In the genomic region with DNA sequence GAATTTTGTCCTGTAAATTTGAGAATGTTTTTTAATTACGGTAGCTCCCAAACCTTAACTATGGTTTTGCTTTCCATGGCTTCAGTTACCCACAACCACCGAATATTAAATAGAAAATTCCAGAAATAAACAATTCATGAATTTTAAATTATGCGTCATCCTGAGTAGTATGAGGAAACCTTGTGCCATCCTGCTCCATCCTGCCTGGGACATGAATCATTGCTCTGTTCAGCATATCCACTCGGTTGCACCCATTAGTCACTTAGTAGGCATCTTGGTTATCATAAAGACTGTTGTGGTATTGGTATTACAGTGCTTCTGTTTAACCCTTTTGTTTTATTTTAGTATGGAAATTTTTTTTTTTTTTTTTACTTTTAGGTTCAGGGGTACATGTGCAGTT, we compare ENCODE assay signal across 12 cellular contexts. TPM values are rescaled to one million over a fixed set of nuclear protein-coding genes. Genes with fewer than 3 reads are reported as not detected.
DNase-seq lines count a peak whose midpoint lies in the region; ATAC-seq and TF ChIP-seq lines count a peak whose summit lies in the region.
"Had no signal": no experiment of that assay in that cellular context is flagged by ENCODE, and none has a peak within 500 bp of the region (broad histone marks: within the 10 kb centered on the region; RNA-seq: fewer than 3 reads in every experiment).

No MANE protein-coding gene starts in this region.

- peak overlapping the region in 1 of 3 donors; percentile 34 for H3K27ac Mint-ChIP-seq in CD4-positive, CD25-positive, alpha-beta regulatory T cell
- H3K27ac Mint-ChIP-seq in chondrocyte (ENCODE audit: unreplicated experiment) (peak overlapping the region; percentile 54), neural progenitor cell (no peak overlapping the region)
- no peak overlapping the region for H3K27ac Mint-ChIP-seq in activated T-helper 2 cell treated with anti-CD3 and anti-CD28 coated beads, Interferon-gamma antibody, Interleukin-2, Interleukin-4, amounts not matched to agents 10 μg/mL and 5 μg/mL and 100 μg/mL, durations not matched to agents 14 hours and 24 hours and 36 hours

- DNase-seq in CD4-positive, CD25-positive, alpha-beta regulatory T cell: no peak
- DNase-seq in LHCN-M2 (ENCODE audit: low read depth) (peak; percentile 95), chondrocyte (ENCODE audit: low spot score) (no peak), putamen (ENCODE audit: low spot score) (no peak), neural progenitor cell (ENCODE audit: low spot score) (no peak), NCI-H82 treated with DMSO at 0.1 percent for 48 hours (lab: John Stamatoyannopoulos, UW; ENCODE audit: unreplicated experiment) (no peak)
- DNase-seq in activated T-helper 2 cell treated with anti-CD3 and anti-CD28 coated beads, Interferon-gamma antibody, Interleukin-2, Interleukin-4, amounts not matched to agents 10 μg/mL and 5 μg/mL and 100 μg/mL, durations not matched to agents 14 hours and 24 hours and 36 hours (ENCODE audit: low spot score): no peak
- DNase-seq: activated CD4-positive, CD25-positive, alpha-beta regulatory T cell; NCI-H524; spleen had no signal

- H3K4me1 Mint-ChIP-seq in CD4-positive, CD25-positive, alpha-beta regulatory T cell: peaks cover 45 to 81% (median 65%) of the 10 kb centered on the region in 4 donors
- H3K4me1 Mint-ChIP-seq in chondrocyte (ENCODE audit: low read depth) (peaks cover 18% of the 10 kb centered on the region), neural progenitor cell (no peaks in the 10 kb centered on the region)
- peaks cover 39% of the 10 kb centered on the region for H3K4me1 Mint-ChIP-seq in activated T-helper 2 cell treated with anti-CD3 and anti-CD28 coated beads, Interferon-gamma antibody, Interleukin-2, Interleukin-4, amounts not matched to agents 10 μg/mL and 5 μg/mL and 100 μg/mL, durations not matched to agents 14 hours and 24 hours and 36 hours (ENCODE audit: low read depth)

- no peaks in the 10 kb centered on the region for H3F3A ChIP-seq in neural progenitor cell (ENCODE audit: low read depth)

- H3K9me3 Mint-ChIP-seq in CD4-positive, CD25-positive, alpha-beta regulatory T cell: no peaks in the 10 kb centered on the region
- H3K9me3 Mint-ChIP-seq in chondrocyte (ENCODE audit: low read depth) (no peaks in the 10 kb centered on the region), neural progenitor cell (peaks cover 7% of the 10 kb centered on the region)
- H3K9me3 Mint-ChIP-seq in activated T-helper 2 cell treated with anti-CD3 and anti-CD28 coated beads, Interferon-gamma antibody, Interleukin-2, Interleukin-4, amounts not matched to agents 10 μg/mL and 5 μg/mL and 100 μg/mL, durations not matched to agents 14 hours and 24 hours and 36 hours: no peaks in the 10 kb centered on the region

- intact Hi-C loops in activated T-helper 2 cell treated with anti-CD3 and anti-CD28 coated beads, Interferon-gamma antibody, Interleukin-2, Interleukin-4, amounts not matched to agents 10 μg/mL and 5 μg/mL and 100 μg/mL, durations not matched to agents 14 hours and 24 hours and 36 hours (cut with micrococcal nuclease): no loop called here

- no peaks in the 10 kb centered on the region for H3K27me3 ChIP-seq in CD4-positive, CD25-positive, alpha-beta regulatory T cell (ENCODE audit: control insufficient read depth, insufficient read depth, low read length)
- H3K27me3 ChIP-seq in neutrophil (no peaks in the 10 kb centered on the region), neural progenitor cell (no peaks in the 10 kb centered on the region)
- H3K27me3 ChIP-seq: spleen had no signal

- H3K27ac ChIP-seq in CD4-positive, CD25-positive, alpha-beta regulatory T cell (ENCODE audit: insufficient read depth, low read length, poor library complexity, severe bottlenecking): peak overlapping the region; percentile 3
- peak overlapping the region; percentile 32 for H3K27ac ChIP-seq in neutrophil
- no peak overlapping the region for H3K27ac ChIP-seq in neural progenitor cell
- H3K27ac ChIP-seq: spleen had no signal

- no peak overlapping the region for H3K9ac ChIP-seq in neural progenitor cell

- TF ChIP-seq CTCF in chondrocyte (IDR thresholded peaks at IDR 0.05) (no peak), neutrophil (IDR thresholded peaks at IDR 0.05) (no peak), neural progenitor cell (IDR thresholded peaks at IDR 0.05) (no peak)

- H4K20me1 ChIP-seq in neural progenitor cell (ENCODE audit: low read depth): no peaks in the 10 kb centered on the region

- peaks cover 42% of the 10 kb centered on the region for H3K4me1 ChIP-seq in CD4-positive, CD25-positive, alpha-beta regulatory T cell (ENCODE audit: control insufficient read depth, insufficient read depth, low read length, poor library complexity, severe bottlenecking)
- H3K4me1 ChIP-seq in neutrophil (ENCODE audit: control insufficient read depth in 1 of 2, insufficient read depth in 1 of 2, low read depth in 1 of 2, low read length in 1 of 2) (peaks cover 11 to 15% of the 10 kb centered on the region in 2 experiments), neural progenitor cell (no peaks in the 10 kb centered on the region)

- no peak overlapping the region for H3K4me3 ChIP-seq in CD4-positive, CD25-positive, alpha-beta regulatory T cell (ENCODE audit: low read depth, low read length)
- H3K4me3 ChIP-seq in neutrophil (ENCODE audit: low read depth in 1 of 2, low read length in 1 of 2) (no peak overlapping the region), neural progenitor cell (no peak overlapping the region)
- H3K4me3 ChIP-seq: spleen had no signal

- no peaks in the 10 kb centered on the region for H3K27me3 Mint-ChIP-seq in CD4-positive, CD25-positive, alpha-beta regulatory T cell
- H3K27me3 Mint-ChIP-seq in chondrocyte (ENCODE audit: low read depth): no peaks in the 10 kb centered on the region
- H3K27me3 Mint-ChIP-seq in activated T-helper 2 cell treated with anti-CD3 and anti-CD28 coated beads, Interferon-gamma antibody, Interleukin-2, Interleukin-4, amounts not matched to agents 10 μg/mL and 5 μg/mL and 100 μg/mL, durations not matched to agents 14 hours and 24 hours and 36 hours (ENCODE audit: low read depth): no peaks in the 10 kb centered on the region
- H3K27me3 Mint-ChIP-seq in neural progenitor cell (ENCODE audit: insufficient read depth, low read depth): no peaks in the 10 kb centered on the region

- H3K36me3 Mint-ChIP-seq in CD4-positive, CD25-positive, alpha-beta regulatory T cell: peaks cover 47% of the 10 kb centered on the region
- peaks cover 3% of the 10 kb centered on the region for H3K36me3 Mint-ChIP-seq in chondrocyte (ENCODE audit: low read depth)
- H3K36me3 Mint-ChIP-seq in activated T-helper 2 cell treated with anti-CD3 and anti-CD28 coated beads, Interferon-gamma antibody, Interleukin-2, Interleukin-4, amounts not matched to agents 10 μg/mL and 5 μg/mL and 100 μg/mL, durations not matched to agents 14 hours and 24 hours and 36 hours (ENCODE audit: low read depth): peaks cover 75% of the 10 kb centered on the region
- H3K36me3 Mint-ChIP-seq in neural progenitor cell: peaks cover 14% of the 10 kb centered on the region

- no peak overlapping the region for H3K4me2 ChIP-seq in neural progenitor cell

- no peak for ATAC-seq in CD4-positive, CD25-positive, alpha-beta regulatory T cell (ENCODE audit: low read depth in 2 of 2)

- no peak overlapping the region for H2AFZ ChIP-seq in neural progenitor cell (replicated peaks)

- no peak overlapping the region for H3K4me3 Mint-ChIP-seq in CD4-positive, CD25-positive, alpha-beta regulatory T cell
- no peak overlapping the region for H3K4me3 Mint-ChIP-seq in chondrocyte (ENCODE audit: unreplicated experiment)
- no peak overlapping the region for H3K4me3 Mint-ChIP-seq in activated T-helper 2 cell treated with anti-CD3 and anti-CD28 coated beads, Interferon-gamma antibody, Interleukin-2, Interleukin-4, amounts not matched to agents 10 μg/mL and 5 μg/mL and 100 μg/mL, durations not matched to agents 14 hours and 24 hours and 36 hours (ENCODE audit: low read depth)
- H3K4me3 Mint-ChIP-seq in neural progenitor cell: no peak overlapping the region

- H3K9me3 ChIP-seq in CD4-positive, CD25-positive, alpha-beta regulatory T cell (ENCODE audit: control insufficient read depth in 2 of 2, low read length in 2 of 2): no peaks in the 10 kb centered on the region
- H3K9me3 ChIP-seq in neutrophil: no peaks in the 10 kb centered on the region
- no peaks in the 10 kb centered on the region for H3K9me3 ChIP-seq in neural progenitor cell (ENCODE audit: low read depth)
- H3K9me3 ChIP-seq: spleen had no signal

- peaks cover 69% of the 10 kb centered on the region for H3K36me3 ChIP-seq in CD4-positive, CD25-positive, alpha-beta regulatory T cell (ENCODE audit: control insufficient read depth, insufficient read depth, low read length)
- H3K36me3 ChIP-seq in neutrophil: peaks cover 51% of the 10 kb centered on the region
- H3K36me3 ChIP-seq in neural progenitor cell: no peaks in the 10 kb centered on the region

- no peaks in the 10 kb centered on the region for H3K79me2 ChIP-seq in neural progenitor cell (ENCODE audit: low read depth)

RNA-seq across cellular contexts. Expression of gene KCNS1, which starts 39.7 kb away (rescaled TPM):
- total RNA-seq in CD4-positive, CD25-positive, alpha-beta regulatory T cell: not detected
- under 1 TPM; 0.09 to 0.20 (median 0.17) TPM for polyA plus RNA-seq in CD4-positive, CD25-positive, alpha-beta regulatory T cell
- total RNA-seq in LHCN-M2 (2014; rRNA removed) (not detected in 2 replicates), chondrocyte (0.55 to 1.1 TPM (median 0.59 TPM) in 3 replicates), neural progenitor cell (ENCODE audit: low replicate concordance) (0.03 TPM in 1 of 2 replicates, not detected in the other)
- polyA plus RNA-seq in LHCN-M2 (2012): not detected
- total RNA-seq in activated T-helper 2 cell treated with anti-CD3 and anti-CD28 coated beads, Interferon-gamma antibody, Interleukin-2, Interleukin-4, amounts not matched to agents 10 μg/mL and 5 μg/mL and 100 μg/mL, durations not matched to agents 14 hours and 24 hours and 36 hours: 0.18 and 0.21 TPM in 2 replicates
- total RNA-seq: spleen had no signal

RNA-seq across cellular contexts. Expression of gene WFDC5, which starts 53.7 kb away (rescaled TPM):
- not detected for total RNA-seq in CD4-positive, CD25-positive, alpha-beta regulatory T cell
- not detected for polyA plus RNA-seq in CD4-positive, CD25-positive, alpha-beta regulatory T cell
- total RNA-seq in LHCN-M2 (2014; rRNA removed): not detected in 2 replicates
- not detected for polyA plus RNA-seq in LHCN-M2 (2012)
- total RNA-seq in chondrocyte: not detected in 3 replicates
- total RNA-seq in activated T-helper 2 cell treated with anti-CD3 and anti-CD28 coated beads, Interferon-gamma antibody, Interleukin-2, Interleukin-4, amounts not matched to agents 10 μg/mL and 5 μg/mL and 100 μg/mL, durations not matched to agents 14 hours and 24 hours and 36 hours: not detected in 2 replicates
- not detected in 2 replicates for total RNA-seq in neural progenitor cell (ENCODE audit: low replicate concordance)
- total RNA-seq: spleen, temporal lobe had no signal
- polyA plus RNA-seq: spleen had no signal
